In the genomic region with DNA sequence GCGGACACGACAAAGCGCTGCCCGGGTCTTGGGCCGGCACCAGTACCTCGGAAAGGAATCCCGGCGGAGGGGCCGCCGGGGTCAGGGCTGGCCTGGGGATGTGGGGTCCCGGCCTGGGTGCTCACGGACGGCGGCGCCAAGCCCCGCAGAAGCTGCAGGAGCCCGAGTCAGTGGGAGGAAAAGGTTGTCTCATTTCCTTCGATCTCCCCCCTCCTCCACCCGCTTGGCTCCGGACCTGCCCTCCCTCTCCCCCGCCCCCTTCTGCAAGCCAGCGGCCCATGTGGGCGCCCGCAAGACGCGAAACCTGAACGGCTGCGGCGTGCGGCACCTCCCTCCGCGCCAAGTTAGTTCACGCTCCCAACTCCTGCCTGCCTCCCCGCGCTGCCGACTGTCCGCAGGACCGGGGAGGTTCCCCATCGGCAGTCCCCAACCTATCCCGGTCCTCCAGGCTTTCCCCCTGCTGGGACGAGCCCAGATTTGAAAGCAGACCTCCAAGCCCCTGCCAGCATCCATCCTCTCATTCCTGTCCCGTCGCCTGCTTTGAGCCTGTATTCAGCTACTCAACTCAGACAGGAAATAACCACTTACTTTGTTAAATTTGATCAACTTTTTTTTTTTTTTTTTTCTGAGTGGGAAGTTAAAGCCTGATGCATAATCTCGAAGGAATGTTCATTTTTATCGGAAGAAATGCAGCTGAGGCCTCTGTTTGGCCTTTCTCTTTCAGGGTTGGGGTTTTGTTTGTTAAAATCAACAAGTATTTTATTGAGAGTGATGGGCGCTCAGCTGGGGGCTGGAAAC, we compare ENCODE assay signal across 1 cellular context.
A peak's percentile ranks its signal among the peaks of the same experiment; 100 is the strongest.
TF ChIP-seq lines count a peak whose summit lies in the region.

Gene EVA1A (minus strand): TSS at position 172 of the 798 bp plus-strand sequence. CDS start 42,799 bp downstream, outside the sequence.

TF ChIP-seq in HepG2, 621 proteins besides CTCF, POLR2A, EP300 and RAD21 (continued from another document and continues in another):
- TF ChIP-seq, protein P1, sequence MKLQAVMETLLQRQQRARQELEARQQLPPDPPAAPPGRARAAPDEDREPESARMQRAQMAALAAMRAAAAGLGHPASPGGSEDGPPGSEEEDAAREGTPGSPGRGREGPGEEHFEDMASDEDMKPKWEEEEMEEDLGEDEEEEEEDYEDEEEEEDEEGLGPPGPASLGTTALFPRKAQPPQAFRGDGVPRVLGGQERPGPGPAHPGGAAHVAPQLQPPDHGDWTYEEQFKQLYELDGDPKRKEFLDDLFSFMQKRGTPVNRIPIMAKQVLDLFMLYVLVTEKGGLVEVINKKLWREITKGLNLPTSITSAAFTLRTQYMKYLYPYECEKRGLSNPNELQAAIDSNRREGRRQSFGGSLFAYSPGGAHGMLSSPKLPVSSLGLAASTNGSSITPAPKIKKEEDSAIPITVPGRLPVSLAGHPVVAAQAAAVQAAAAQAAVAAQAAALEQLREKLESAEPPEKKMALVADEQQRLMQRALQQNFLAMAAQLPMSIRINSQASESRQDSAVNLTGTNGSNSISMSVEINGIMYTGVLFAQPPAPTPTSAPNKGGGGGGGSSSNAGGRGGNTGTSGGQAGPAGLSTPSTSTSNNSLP (IDR thresholded peaks at IDR 0.05; ENCODE audit: low read depth, low read length), result no peak
- TF ChIP-seq, protein P2, sequence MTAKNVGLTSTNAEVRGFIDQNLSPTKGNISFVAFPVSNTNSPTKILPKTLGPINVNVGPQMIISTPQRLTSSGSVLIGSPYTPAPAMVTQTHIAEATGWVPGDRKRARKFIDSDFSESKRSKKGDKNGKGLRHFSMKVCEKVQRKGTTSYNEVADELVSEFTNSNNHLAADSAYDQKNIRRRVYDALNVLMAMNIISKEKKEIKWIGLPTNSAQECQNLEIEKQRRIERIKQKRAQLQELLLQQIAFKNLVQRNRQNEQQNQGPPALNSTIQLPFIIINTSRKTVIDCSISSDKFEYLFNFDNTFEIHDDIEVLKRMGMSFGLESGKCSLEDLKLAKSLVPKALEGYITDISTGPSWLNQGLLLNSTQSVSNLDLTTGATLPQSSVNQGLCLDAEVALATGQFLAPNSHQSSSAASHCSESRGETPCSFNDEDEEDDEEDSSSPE (CRISPR knock-in tag; IDR thresholded peaks at IDR 0.05), result peak; percentile 58
- TF ChIP-seq SRY (CRISPR knock-in tag; IDR thresholded peaks at IDR 0.05) (0 out of 2 replicates have a peak, but pooled peaks have one; percentile 65), ZNF235 (CRISPR knock-in tag; IDR thresholded peaks at IDR 0.05; ENCODE audit: borderline replicate concordance) (peak; percentile 47; the same call in 1 of the 2 replicates), ATRX (CRISPR knock-in tag; IDR thresholded peaks at IDR 0.05; ENCODE audit: borderline replicate concordance) (no peak), ZNF121 (CRISPR knock-in tag; IDR thresholded peaks at IDR 0.05) (no peak), ZFAT (CRISPR knock-in tag; conservative IDR thresholded peaks at IDR 0.05) (0 out of 2 replicates have a peak, but pooled peaks have one; percentile 15), PBX2 (CRISPR knock-in tag; IDR thresholded peaks at IDR 0.05) (no peak), SNAPC2 (CRISPR knock-in tag; IDR thresholded peaks at IDR 0.05) (peak; percentile 5; the same call in 1 of the 2 replicates), RFXAP (CRISPR knock-in tag; IDR thresholded peaks at IDR 0.05; ENCODE audit: borderline replicate concordance) (no peak; the same call in 1 of the 2 replicates), MYNN (CRISPR knock-in tag; IDR thresholded peaks at IDR 0.05; ENCODE audit: low read depth) (peak; percentile 81; the same call in 1 of the 2 replicates), ARID4A (CRISPR knock-in tag; IDR thresholded peaks at IDR 0.05; ENCODE audit: borderline replicate concordance) (peak; percentile 83), ZFP91 (CRISPR knock-in tag; IDR thresholded peaks at IDR 0.05; ENCODE audit: borderline replicate concordance) (peak; percentile 37; the same call in 1 of the 2 replicates), ZNF75D (CRISPR knock-in tag; IDR thresholded peaks at IDR 0.05; ENCODE audit: borderline replicate concordance) (no peak), HDAC6 (IDR thresholded peaks at IDR 0.05; ENCODE audit: low read depth, low read length) (no peak), ZNF574 (CRISPR knock-in tag; IDR thresholded peaks at IDR 0.05) (peak; percentile 62; the same call in 1 of the 2 replicates), KAT8 (CRISPR knock-in tag; IDR thresholded peaks at IDR 0.05) (peak; percentile 70; the same call in 1 of the 2 replicates), ATF4 (CRISPR knock-in tag; IDR thresholded peaks at IDR 0.05) (peak in 1 of 2 experiments; percentile 72; a peak in 2 of 4 replicates), KDM2A (CRISPR knock-in tag; IDR thresholded peaks at IDR 0.05; ENCODE audit: borderline replicate concordance, low read depth) (peak; percentile 81; the same call in 1 of the 2 replicates), HNRNPK (IDR thresholded peaks at IDR 0.05; ENCODE audit: low read depth, low read length, poor library complexity, severe bottlenecking) (peak; percentile 88), ZNF326 (CRISPR knock-in tag; IDR thresholded peaks at IDR 0.05; ENCODE audit: borderline replicate concordance) (no peak), ZSCAN20 (CRISPR knock-in tag; IDR thresholded peaks at IDR 0.05; ENCODE audit: borderline replicate concordance) (0 out of 2 replicates have a peak, but pooled peaks have one; percentile 23), ZFP41 (CRISPR knock-in tag; IDR thresholded peaks at IDR 0.05; ENCODE audit: borderline replicate concordance) (0 out of 2 replicates have a peak, but pooled peaks have one; percentile 54), ZNF709 (CRISPR knock-in tag; IDR thresholded peaks at IDR 0.05) (0 out of 2 replicates have a peak, but pooled peaks have one; percentile 11), ZNF761 (CRISPR knock-in tag; conservative IDR thresholded peaks at IDR 0.05) (peak; percentile 73; the same call in 1 of the 2 replicates)
- TF ChIP-seq, protein P3, sequence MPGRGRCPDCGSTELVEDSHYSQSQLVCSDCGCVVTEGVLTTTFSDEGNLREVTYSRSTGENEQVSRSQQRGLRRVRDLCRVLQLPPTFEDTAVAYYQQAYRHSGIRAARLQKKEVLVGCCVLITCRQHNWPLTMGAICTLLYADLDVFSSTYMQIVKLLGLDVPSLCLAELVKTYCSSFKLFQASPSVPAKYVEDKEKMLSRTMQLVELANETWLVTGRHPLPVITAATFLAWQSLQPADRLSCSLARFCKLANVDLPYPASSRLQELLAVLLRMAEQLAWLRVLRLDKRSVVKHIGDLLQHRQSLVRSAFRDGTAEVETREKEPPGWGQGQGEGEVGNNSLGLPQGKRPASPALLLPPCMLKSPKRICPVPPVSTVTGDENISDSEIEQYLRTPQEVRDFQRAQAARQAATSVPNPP (CRISPR knock-in tag; IDR thresholded peaks at IDR 0.05), result no peak
- TF ChIP-seq, protein P4, sequence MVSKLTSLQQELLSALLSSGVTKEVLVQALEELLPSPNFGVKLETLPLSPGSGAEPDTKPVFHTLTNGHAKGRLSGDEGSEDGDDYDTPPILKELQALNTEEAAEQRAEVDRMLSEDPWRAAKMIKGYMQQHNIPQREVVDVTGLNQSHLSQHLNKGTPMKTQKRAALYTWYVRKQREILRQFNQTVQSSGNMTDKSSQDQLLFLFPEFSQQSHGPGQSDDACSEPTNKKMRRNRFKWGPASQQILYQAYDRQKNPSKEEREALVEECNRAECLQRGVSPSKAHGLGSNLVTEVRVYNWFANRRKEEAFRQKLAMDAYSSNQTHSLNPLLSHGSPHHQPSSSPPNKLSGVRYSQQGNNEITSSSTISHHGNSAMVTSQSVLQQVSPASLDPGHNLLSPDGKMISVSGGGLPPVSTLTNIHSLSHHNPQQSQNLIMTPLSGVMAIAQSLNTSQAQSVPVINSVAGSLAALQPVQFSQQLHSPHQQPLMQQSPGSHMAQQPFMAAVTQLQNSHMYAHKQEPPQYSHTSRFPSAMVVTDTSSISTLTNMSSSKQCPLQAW (CRISPR knock-in tag; IDR thresholded peaks at IDR 0.05), result peak; percentile 62
- TF ChIP-seq, protein P5, sequence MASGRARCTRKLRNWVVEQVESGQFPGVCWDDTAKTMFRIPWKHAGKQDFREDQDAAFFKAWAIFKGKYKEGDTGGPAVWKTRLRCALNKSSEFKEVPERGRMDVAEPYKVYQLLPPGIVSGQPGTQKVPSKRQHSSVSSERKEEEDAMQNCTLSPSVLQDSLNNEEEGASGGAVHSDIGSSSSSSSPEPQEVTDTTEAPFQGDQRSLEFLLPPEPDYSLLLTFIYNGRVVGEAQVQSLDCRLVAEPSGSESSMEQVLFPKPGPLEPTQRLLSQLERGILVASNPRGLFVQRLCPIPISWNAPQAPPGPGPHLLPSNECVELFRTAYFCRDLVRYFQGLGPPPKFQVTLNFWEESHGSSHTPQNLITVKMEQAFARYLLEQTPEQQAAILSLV (CRISPR knock-in tag; IDR thresholded peaks at IDR 0.05; ENCODE audit: borderline replicate concordance), result peak; percentile 52; the same call in 1 of the 2 replicates
